In genomic region chr14:102316746-102317563, GRCh38 we compare ENCODE assay signal across 8 cellular contexts. TPM values are rescaled to one million over a fixed set of nuclear protein-coding genes. Genes with fewer than 3 reads are reported as not detected.
DNase-seq lines count a peak whose midpoint lies in the region; ATAC-seq and TF ChIP-seq lines count a peak whose summit lies in the region.

No MANE protein-coding gene starts in this region.

- H3K4me1 ChIP-seq in left lung: peaks cover 3 to 49% of the 10 kb centered on the region in 2 donors

- peak overlapping the region; percentile 73 to 92 (median 89) for H3K27ac Mint-ChIP-seq in CD14-positive monocyte
- peak overlapping the region; percentile 91 for H3K27ac Mint-ChIP-seq in activated CD4-positive, alpha-beta T cell treated with anti-CD3 and anti-CD28 coated beads, Interleukin-2, amount 10 ng/mL, durations not matched to agents 7 days and 5 days

- peaks cover 3 to 7% (median 4%) of the 10 kb centered on the region in 3 donors for H3K27me3 Mint-ChIP-seq in CD14-positive monocyte (ENCODE audit: low read depth in 3 of 3)
- H3K27me3 Mint-ChIP-seq in activated CD4-positive, alpha-beta T cell treated with anti-CD3 and anti-CD28 coated beads, Interleukin-2, amount 10 ng/mL, durations not matched to agents 7 days and 5 days: no peaks in the 10 kb centered on the region

- H3K9me3 ChIP-seq in left lung: no peaks in the 10 kb centered on the region

- peak; percentile 93 for TF ChIP-seq CTCF in CD14-positive monocyte (IDR thresholded peaks at IDR 0.05)
- TF ChIP-seq CTCF in left lung (IDR thresholded peaks at IDR 0.05): peak; percentile 66 to 75

- H3K36me3 Mint-ChIP-seq in CD14-positive monocyte: no peaks in the 10 kb centered on the region
- no peaks in the 10 kb centered on the region for H3K36me3 Mint-ChIP-seq in activated CD4-positive, alpha-beta T cell treated with anti-CD3 and anti-CD28 coated beads, Interleukin-2, amount 10 ng/mL, durations not matched to agents 7 days and 5 days (ENCODE audit: low read depth)

- POLR2A ChIA-PET in activated CD4-positive, alpha-beta T cell treated with anti-CD3 and anti-CD28 coated beads, Interleukin-2, amount 10 ng/mL, durations not matched to agents 7 days and 5 days (lab: Charles Lee): interaction anchor here (0.6 to 1.0 kb wide), 2 partner anchors 193 to 349 kb away, joined by 5 to 6 read pairs; partner anchors contain the start of gene ANKRD9

- peaks cover 51% of the 10 kb centered on the region for H3K4me1 Mint-ChIP-seq in CD14-positive monocyte
- H3K4me1 Mint-ChIP-seq in activated CD4-positive, alpha-beta T cell treated with anti-CD3 and anti-CD28 coated beads, Interleukin-2, amount 10 ng/mL, durations not matched to agents 7 days and 5 days: peaks cover 70% of the 10 kb centered on the region

- H3K4me3 Mint-ChIP-seq in CD14-positive monocyte: peak overlapping the region; percentile 88 to 95
- peak overlapping the region; percentile 84 for H3K4me3 Mint-ChIP-seq in activated CD4-positive, alpha-beta T cell treated with anti-CD3 and anti-CD28 coated beads, Interleukin-2, amount 10 ng/mL, durations not matched to agents 7 days and 5 days

- ATAC-seq in GM19372 (IDR thresholded peaks at IDR 0.05; ENCODE audit: low read depth, unreplicated experiment): peak; percentile 59
- peak; percentile 50 for ATAC-seq in HG03520 (IDR thresholded peaks at IDR 0.05; ENCODE audit: unreplicated experiment)
- peak; percentile 82 for ATAC-seq in left lung

- intact Hi-C loops in CD14-positive monocyte (cut with micrococcal nuclease): loop anchor here (2.0 to 10.0 kb wide), 6 partner anchors 45 to 352 kb away; partner anchors contain the start of genes CINP (in 1 of the 2), DYNC1H1 (in 1 of the 2), HSP90AA1 (in 1 of the 2) and TECPR2 (in 1 of the 2)
- intact Hi-C loops in left lung (cut with DNase I): no loop called here

- no peaks in the 10 kb centered on the region for H3K27me3 ChIP-seq in left lung

- no peaks in the 10 kb centered on the region for H3K36me3 ChIP-seq in left lung

- no peaks in the 10 kb centered on the region for H3K9me3 Mint-ChIP-seq in CD14-positive monocyte
- H3K9me3 Mint-ChIP-seq in activated CD4-positive, alpha-beta T cell treated with anti-CD3 and anti-CD28 coated beads, Interleukin-2, amount 10 ng/mL, durations not matched to agents 7 days and 5 days: no peaks in the 10 kb centered on the region

- DNase-seq in CD14-positive monocyte (ENCODE audit: low spot score) (peak; percentile 86), NCI-H526 treated with DMSO at 0.1 percent for 48 hours (lab: John Stamatoyannopoulos, UW) (peak; percentile 85), dedifferentiated amniotic fluid mesenchymal stem cell (ENCODE audit: extremely low spot score) (peak; percentile 91), left lung (peak; percentile 93 to 98)
- DNase-seq in activated CD4-positive, alpha-beta T cell treated with anti-CD3 and anti-CD28 coated beads, Interleukin-2, amount 10 ng/mL, durations not matched to agents 7 days and 5 days: peak; percentile 92
- peak; percentile 87 for DNase-seq in stimulated activated CD4-positive, alpha-beta T cell treated with anti-CD3 and anti-CD28 coated beads, Interleukin-2, amount 100 ng/mL, for 4 hours (ENCODE audit: low read depth)

- H3K4me3 ChIP-seq in left lung: peak overlapping the region; percentile 45 to 57

- CTCF ChIA-PET in activated CD4-positive, alpha-beta T cell treated with anti-CD3 and anti-CD28 coated beads, Interleukin-2, amount 10 ng/mL, durations not matched to agents 7 days and 5 days (lab: Charles Lee): interaction anchor here (0.6 to 5.0 kb wide), 24 partner anchors 8 to 597 kb away, joined by 3 to 34 read pairs (median 4); partner anchors contain the start of gene MOK

- H3K27ac ChIP-seq in left lung: peak overlapping the region; percentile 75 to 89

RNA-seq across cellular contexts. Expression of gene ZNF839, which starts 2.6 kb away (rescaled TPM):
- 1 to 10 TPM in 1 of 2 donors, under 1 TPM in 1; 0.47 to 1.7 TPM for polyA plus RNA-seq in CD14-positive monocyte
- 10 to 100 TPM; 14.8 to 18.8 TPM for total RNA-seq in activated CD4-positive, alpha-beta T cell treated with anti-CD3 and anti-CD28 coated beads, Interleukin-2, amount 10 ng/mL, durations not matched to agents 7 days and 5 days
- total RNA-seq in left lung: 1 to 10 TPM; 8.8 to 9.4 TPM

RNA-seq across cellular contexts. Expression of gene MOK, which starts 12.0 kb away (rescaled TPM):
- 1 to 10 TPM in 1 of 2 donors, under 1 TPM in 1; 0.67 to 1.8 TPM for polyA plus RNA-seq in CD14-positive monocyte
- 1 to 10 TPM in 1 of 2 experiments, under 1 TPM in 1; 0.96 to 1.4 TPM for total RNA-seq in activated CD4-positive, alpha-beta T cell treated with anti-CD3 and anti-CD28 coated beads, Interleukin-2, amount 10 ng/mL, durations not matched to agents 7 days and 5 days
- 10 to 100 TPM in 1 of 2 donors, 1 to 10 TPM in 1; 8.7 to 10.1 TPM for total RNA-seq in left lung

RNA-seq across cellular contexts. Expression of gene CINP, which starts 45.7 kb away (rescaled TPM):
- 10 to 100 TPM; 57.1 to 58.5 TPM for polyA plus RNA-seq in CD14-positive monocyte
- total RNA-seq in activated CD4-positive, alpha-beta T cell treated with anti-CD3 and anti-CD28 coated beads, Interleukin-2, amount 10 ng/mL, durations not matched to agents 7 days and 5 days: 10 to 100 TPM; 26.8 to 33.7 TPM
- total RNA-seq in left lung: 10 to 100 TPM; 32.1 to 35.5 TPM

RNA-seq across cellular contexts. Expression of gene TECPR2, which starts 45.8 kb away (rescaled TPM):
- 1 to 10 TPM; 2.8 to 6.4 TPM for polyA plus RNA-seq in CD14-positive monocyte
- total RNA-seq in activated CD4-positive, alpha-beta T cell treated with anti-CD3 and anti-CD28 coated beads, Interleukin-2, amount 10 ng/mL, durations not matched to agents 7 days and 5 days: 10 to 100 TPM in 1 of 2 experiments, 1 to 10 TPM in 1; 8.2 to 10.7 TPM
- total RNA-seq in left lung: 10 to 100 TPM; 26.1 to 30.1 TPM

Comparison
In these comparisons a context has a peak if more than half of its experiments do, and no peak if none do; other contexts are left out.
1. Peak in every context shown above with its lines: DNase-seq, ATAC-seq, H3K4me3 ChIP-seq and H3K27ac ChIP-seq.
2. RNA of gene MOK, which starts 12.0 kb away (total RNA-seq): 8.7 to 10.1 TPM in left lung; 0.96 to 1.4 TPM in activated CD4-positive, alpha-beta T cell treated with anti-CD3 and anti-CD28 coated beads, Interleukin-2, amount 10 ng/mL, durations not matched to agents 7 days and 5 days; every median in the first group is over 4 times any median in the second.
3. intact Hi-C loops: an anchor here in CD14-positive monocyte (2.0 to 10.0 kb wide); none called in left lung.